In genomic region chr14:93941293-93941910, GRCh38 we compare ENCODE assay signal across 9 cellular contexts. TPM values are rescaled to one million over a fixed set of nuclear protein-coding genes. Genes with fewer than 3 reads are reported as not detected.
A peak's percentile ranks its signal among the peaks of the same experiment; 100 is the strongest.
DNase-seq lines count a peak whose midpoint lies in the region; ATAC-seq and TF ChIP-seq lines count a peak whose summit lies in the region.
"Had no signal": no experiment of that assay in that cellular context is flagged by ENCODE, and none has a peak within 500 bp of the region (broad histone marks: within the 10 kb centered on the region; RNA-seq: fewer than 3 reads in every experiment).

No MANE protein-coding gene starts in this region.

- H3K27me3 Mint-ChIP-seq in activated T-cell treated with anti-CD3 and anti-CD28 coated beads, Interleukin-2, amount 50 U/mL, for 4 hours (ENCODE audit: low read depth) = peaks cover 4% of the 10 kb centered on the region

- no peak overlapping the region for H3K4me3 Mint-ChIP-seq in activated T-cell treated with anti-CD3 and anti-CD28 coated beads, Interleukin-2, amount 50 U/mL, for 4 hours

- DNase-seq in ACHN = peak; percentile 92
- peak; percentile 85 for DNase-seq in HT1080 (ENCODE audit: low read depth)
- DNase-seq in RPMI7951 (ENCODE audit: low read depth) = peak; percentile 96
- peak; percentile 13 for DNase-seq in fibroblast of the aortic adventitia (ENCODE audit: low read depth)
- no peak for DNase-seq in hypothalamus (lab: John Stamatoyannopoulos, UW)
- no peak for DNase-seq in activated T-cell treated with anti-CD3 and anti-CD28 coated beads, Interleukin-2, amount 50 U/mL, for 4 hours
- DNase-seq: NCI-H1436 had no signal

- no peak for ATAC-seq in HG02852 (IDR thresholded peaks at IDR 0.05; ENCODE audit: unreplicated experiment)
- no peak for ATAC-seq in activated T-cell treated with anti-CD3 and anti-CD28 coated beads, Interleukin-2, amount 50 U/mL, for 4 hours
- no peak for ATAC-seq in GM18520 (IDR thresholded peaks at IDR 0.05; ENCODE audit: unreplicated experiment)

- no peaks in the 10 kb centered on the region for H3K36me3 Mint-ChIP-seq in activated T-cell treated with anti-CD3 and anti-CD28 coated beads, Interleukin-2, amount 50 U/mL, for 4 hours (ENCODE audit: insufficient read depth)

- H3K4me3 ChIP-seq in fibroblast of the aortic adventitia (ENCODE audit: low read depth, low read length) = no peak overlapping the region

- no peak for TF ChIP-seq CTCF in fibroblast of the aortic adventitia (IDR thresholded peaks at IDR 0.05; ENCODE audit: insufficient read depth, low read length)

- peaks cover 8% of the 10 kb centered on the region for H3K4me1 Mint-ChIP-seq in activated T-cell treated with anti-CD3 and anti-CD28 coated beads, Interleukin-2, amount 50 U/mL, for 4 hours (ENCODE audit: low read depth)

- in situ Hi-C loops in ACHN (cut with HindIII; ENCODE audit: low pct_ligation_motif_present, low pct_unique_long_range_greater_than_20kb, low sequenced_read_pairs) = no loop called here

- H3K9me3 Mint-ChIP-seq in activated T-cell treated with anti-CD3 and anti-CD28 coated beads, Interleukin-2, amount 50 U/mL, for 4 hours = no peaks in the 10 kb centered on the region

RNA-seq across cellular contexts. Expression of gene FAM181A, which starts 14.3 kb away (rescaled TPM):
- total RNA-seq in HT1080 (2014; rRNA removed; shearing (Covaris generic)) = not detected in 2 replicates
- not detected in 2 replicates for polyA plus RNA-seq in HT1080 (2015; cell fraction: cytosol; rRNA removed)
- not detected in 2 replicates for polyA plus RNA-seq in HT1080 (2015; cell fraction: nucleus; rRNA removed)
- not detected in 2 replicates for total RNA-seq in RPMI7951 (2014; rRNA removed; shearing (Covaris generic))
- not detected in 2 replicates for total RNA-seq in fibroblast of the aortic adventitia (ENCODE audit: low replicate concordance)
- total RNA-seq in activated T-cell treated with anti-CD3 and anti-CD28 coated beads, Interleukin-2, amount 50 U/mL, for 4 hours = not detected

RNA-seq across cellular contexts. Expression of gene ASB2, which starts 35.0 kb away (rescaled TPM):
- not detected in 2 replicates for total RNA-seq in HT1080 (2014; rRNA removed; shearing (Covaris generic))
- 0.11 TPM in 1 of 2 replicates, not detected in the other for polyA plus RNA-seq in HT1080 (2015; cell fraction: cytosol; rRNA removed)
- 0.10 TPM in 1 of 2 replicates, not detected in the other for polyA plus RNA-seq in HT1080 (2015; cell fraction: nucleus; rRNA removed)
- total RNA-seq in RPMI7951 (2014; rRNA removed; shearing (Covaris generic)) = 0.36 and 0.78 TPM in 2 replicates
- 0.45 and 0.49 TPM in 2 replicates for total RNA-seq in fibroblast of the aortic adventitia (ENCODE audit: low replicate concordance)
- 1 to 10 TPM; 8.2 to 9.9 (median 9.8) TPM for total RNA-seq in activated T-cell treated with anti-CD3 and anti-CD28 coated beads, Interleukin-2, amount 50 U/mL, for 4 hours

RNA-seq across cellular contexts. Expression of gene CCDC197, which starts 55.7 kb away (rescaled TPM):
- not detected in 2 replicates for total RNA-seq in HT1080 (2014; rRNA removed; shearing (Covaris generic))
- not detected in 2 replicates for polyA plus RNA-seq in HT1080 (2015; cell fraction: cytosol; rRNA removed)
- not detected in 2 replicates for polyA plus RNA-seq in HT1080 (2015; cell fraction: nucleus; rRNA removed)
- total RNA-seq in RPMI7951 (2014; rRNA removed; shearing (Covaris generic)) = not detected in 2 replicates
- total RNA-seq in fibroblast of the aortic adventitia (ENCODE audit: low replicate concordance) = not detected in 2 replicates
- under 1 TPM in 1 of 3 donors, not detected in 2; 0.35 TPM for total RNA-seq in activated T-cell treated with anti-CD3 and anti-CD28 coated beads, Interleukin-2, amount 50 U/mL, for 4 hours

Comparison
In these comparisons a context has a peak if more than half of its experiments do, and no peak if none do; other contexts are left out.
1. DNase-seq: peak in ACHN (single experiment), HT1080 (single experiment), RPMI7951 (single experiment) and fibroblast of the aortic adventitia (single experiment); none in hypothalamus (0 of 51) and activated T-cell treated with anti-CD3 and anti-CD28 coated beads, Interleukin-2, amount 50 U/mL, for 4 hours (single experiment).